Comparison of ENCODE assay signal across 1 cellular context in genomic region chr3:14265246-14265962, GRCh38.
TF ChIP-seq lines count a peak whose summit lies in the region.

No MANE protein-coding gene starts in this region.

TF ChIP-seq in K562, 482 proteins besides CTCF, POLR2A, EP300 and RAD21 (continued from another document and continues in another):
- TF ChIP-seq NKRF (IDR thresholded peaks at IDR 0.05; ENCODE audit: borderline replicate concordance) (no peak), CHAMP1 (IDR thresholded peaks at IDR 0.05) (no peak), NFXL1 (CRISPR knock-in tag; IDR thresholded peaks at IDR 0.05) (no peak), FOSL1 (tag; conservative IDR thresholded peaks at IDR 0.05) (peak; percentile 99), PTTG1 (tag; IDR thresholded peaks at IDR 0.05; ENCODE audit: low read depth) (no peak), PTRF (tag; IDR thresholded peaks at IDR 0.05) (no peak), TBL1XR1 (IDR thresholded peaks at IDR 0.05; ENCODE audit: low read length in 2 of 2) (peak in 1 of 2 experiments; percentile 56; a peak in 1 of 4 replicates), ZNF217 (CRISPR knock-in tag; IDR thresholded peaks at IDR 0.05) (no peak), KDM2B (CRISPR knock-in tag; IDR thresholded peaks at IDR 0.05) (no peak), ZNF668 (CRISPR knock-in tag; IDR thresholded peaks at IDR 0.05) (no peak), GABPB1 (CRISPR knock-in tag; IDR thresholded peaks at IDR 0.05) (peak; percentile 25; the same call in 1 of the 2 replicates), SP1 (CRISPR knock-in tag; IDR thresholded peaks at IDR 0.05) (0 out of 2 replicates have a peak, but pooled peaks have one; percentile 38), TSHZ1 (CRISPR knock-in tag; IDR thresholded peaks at IDR 0.05) (no peak), CREBBP (IDR thresholded peaks at IDR 0.05; ENCODE audit: low read depth, low read length) (no peak), EWSR1 (IDR thresholded peaks at IDR 0.05; ENCODE audit: borderline replicate concordance, low read depth, partially characterized antibody) (no peak), NFYB (IDR thresholded peaks at IDR 0.05; ENCODE audit: extremely low read depth, insufficient read length) (no peak), ZKSCAN3 (CRISPR knock-in tag; IDR thresholded peaks at IDR 0.05) (no peak), CBFA2T2 (conservative IDR thresholded peaks at IDR 0.05) (peak; percentile 25; the same call in 1 of the 2 replicates), SNRNP70 (optimal IDR thresholded peaks at IDR 0.05; ENCODE audit: low read depth, low read length) (no peak), ZNF592 (IDR thresholded peaks at IDR 0.05) (peak; percentile 44; the same call in 1 of the 2 replicates), SMARCE1 (IDR thresholded peaks at IDR 0.05) (peak; percentile 88), ZC3H8 (IDR thresholded peaks at IDR 0.05) (no peak), MCM2 (IDR thresholded peaks at IDR 0.05; ENCODE audit: low read depth) (no peak), L3MBTL2 (IDR thresholded peaks at IDR 0.05) (peak; percentile 87), ZBTB11 (CRISPR knock-in tag; IDR thresholded peaks at IDR 0.05) (no peak), PHB (CRISPR knock-in tag; IDR thresholded peaks at IDR 0.05) (no peak), TARDBP (IDR thresholded peaks at IDR 0.05) (no peak), BCL6 (CRISPR knock-in tag; IDR thresholded peaks at IDR 0.05) (no peak), KAT7 (CRISPR knock-in tag; IDR thresholded peaks at IDR 0.05; ENCODE audit: borderline replicate concordance) (no peak), ZMIZ1 (IDR thresholded peaks at IDR 0.05; ENCODE audit: low read depth in 2 of 2, low read length in 2 of 2) (no peak), HNRNPUL1 (IDR thresholded peaks at IDR 0.05; ENCODE audit: low read length) (no peak), MED1 (CRISPR knock-in tag; IDR thresholded peaks at IDR 0.05; ENCODE audit: borderline replicate concordance) (no peak), ID3 (CRISPR knock-in tag; IDR thresholded peaks at IDR 0.05) (no peak), ID3 (tag; IDR thresholded peaks at IDR 0.05) (no peak), ILK (tag; IDR thresholded peaks at IDR 0.05; ENCODE audit: borderline replicate concordance, low read depth) (no peak), HBP1 (CRISPR knock-in tag; IDR thresholded peaks at IDR 0.05) (no peak), ZNF408 (CRISPR knock-in tag; IDR thresholded peaks at IDR 0.05; ENCODE audit: low read depth) (no peak), ZC3H4 (CRISPR knock-in tag; IDR thresholded peaks at IDR 0.05; ENCODE audit: borderline replicate concordance) (no peak), HMGN3 (IDR thresholded peaks at IDR 0.05; ENCODE audit: borderline replicate concordance, extremely low read depth, insufficient read length, low read depth, low read length) (no peak)
